Comparison of ENCODE assay signal across 28 cellular contexts in the genomic region with DNA sequence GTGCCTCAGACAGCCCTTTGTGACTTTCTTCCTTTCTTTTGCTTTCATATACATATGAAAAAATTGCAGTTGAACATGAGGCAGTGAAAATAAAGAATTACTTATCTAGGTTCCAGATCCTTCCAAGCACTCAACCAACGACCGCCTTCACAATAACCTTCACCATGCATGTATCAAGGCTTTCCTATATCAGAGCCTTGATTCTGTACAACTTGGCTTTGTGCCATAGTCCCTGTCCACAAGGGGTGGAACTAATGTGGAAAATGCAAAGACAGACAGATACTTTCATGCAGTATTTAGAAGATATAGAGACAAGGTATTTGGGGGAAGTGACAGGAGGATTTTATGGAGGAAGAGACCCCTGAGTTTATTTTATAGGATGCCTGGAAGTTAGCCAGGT.
"Had no signal": no experiment of that assay in that cellular context is flagged by ENCODE, and none has a peak within 500 bp of the region (broad histone marks: within the 10 kb centered on the region; RNA-seq: fewer than 3 reads in every experiment).

No MANE protein-coding gene starts in this region.

- H3K9ac ChIP-seq: neural progenitor cell, parathyroid adenoma had no signal

- H3K9me3 Mint-ChIP-seq: stimulated activated effector memory CD8-positive, alpha-beta T cell treated with anti-CD3 and anti-CD28 coated beads, Interleukin-12 subunit alpha, Interleukin-12 subunit beta, amount 100 ng/mL, for 72 hours had no signal

- H3K36me3 Mint-ChIP-seq: neural progenitor cell; stimulated activated effector memory CD8-positive, alpha-beta T cell treated with anti-CD3 and anti-CD28 coated beads, Interleukin-12 subunit alpha, Interleukin-12 subunit beta, amount 100 ng/mL, for 72 hours; stimulated activated naive B cell treated with anti-CD40 and anti-IgM and Interleukin-4, amounts not matched to agents 10 μg/mL and 1 μg/mL and 100 μg/mL, for 72 hours had no signal

- H3K27me3 ChIP-seq: neural progenitor cell, ovary, right lobe of liver, sigmoid colon, stomach, thyroid gland, tibial nerve, upper lobe of left lung, vagina had no signal

- H3K9me3 ChIP-seq: ovary, psoas muscle, right lobe of liver, sigmoid colon, stomach, thoracic aorta, thyroid gland, upper lobe of left lung, vagina had no signal

- H3K27me3 Mint-ChIP-seq: progenitor cell of endocrine pancreas; stimulated activated naive B cell treated with anti-CD40 and anti-IgM and Interleukin-4, amounts not matched to agents 10 μg/mL and 1 μg/mL and 100 μg/mL, for 72 hours; stimulated activated naive CD8-positive, alpha-beta T cell treated with anti-CD3 and anti-CD28 coated beads, Interleukin-15, Interleukin-2, amounts not matched to agents 100 ng/mL and 50 ng/mL, for 24 hours had no signal

- H2AFZ ChIP-seq: neural progenitor cell, parathyroid adenoma had no signal

- H3K79me2 ChIP-seq: parathyroid adenoma had no signal

- FAIRE-seq: small intestine, urothelium cell line had no signal

- H3K4me1 Mint-ChIP-seq: nephron; neural progenitor cell; stimulated activated naive B cell treated with anti-CD40 and anti-IgM and Interleukin-4, amounts not matched to agents 10 μg/mL and 1 μg/mL and 100 μg/mL, for 72 hours had no signal

- H3K27ac ChIP-seq: neural progenitor cell, ovary, parathyroid adenoma, psoas muscle, right lobe of liver, sigmoid colon, stomach, thoracic aorta, thyroid gland, tibial nerve, upper lobe of left lung, vagina had no signal

- H3K27ac Mint-ChIP-seq: nephron; neural progenitor cell; progenitor cell of endocrine pancreas; stimulated activated effector memory CD8-positive, alpha-beta T cell treated with anti-CD3 and anti-CD28 coated beads, Interleukin-12 subunit alpha, Interleukin-12 subunit beta, amount 100 ng/mL, for 72 hours; stimulated activated naive B cell treated with anti-CD40 and anti-IgM and Interleukin-4, amounts not matched to agents 10 μg/mL and 1 μg/mL and 100 μg/mL, for 72 hours had no signal

- H3K4me3 ChIP-seq: neural progenitor cell, ovary, psoas muscle, right lobe of liver, sigmoid colon, stomach, thoracic aorta, thyroid gland, tibial nerve, upper lobe of left lung, vagina had no signal

- H3K4me3 Mint-ChIP-seq: nephron; neural progenitor cell; stimulated activated effector memory CD8-positive, alpha-beta T cell treated with anti-CD3 and anti-CD28 coated beads, Interleukin-12 subunit alpha, Interleukin-12 subunit beta, amount 100 ng/mL, for 72 hours; stimulated activated naive B cell treated with anti-CD40 and anti-IgM and Interleukin-4, amounts not matched to agents 10 μg/mL and 1 μg/mL and 100 μg/mL, for 72 hours; stimulated activated naive CD8-positive, alpha-beta T cell treated with anti-CD3 and anti-CD28 coated beads, Interleukin-15, Interleukin-2, amounts not matched to agents 100 ng/mL and 50 ng/mL, for 24 hours had no signal

- ATAC-seq: psoas muscle; right cardiac atrium; right lobe of liver; stimulated activated effector memory CD8-positive, alpha-beta T cell treated with anti-CD3 and anti-CD28 coated beads, Interleukin-12 subunit alpha, Interleukin-12 subunit beta, amount 100 ng/mL, for 72 hours; stimulated activated naive B cell treated with anti-CD40 and anti-IgM and Interleukin-4, amounts not matched to agents 10 μg/mL and 1 μg/mL and 100 μg/mL, for 72 hours had no signal

- H3K4me2 ChIP-seq: neural progenitor cell had no signal

- DNase-seq: occipital lobe; ovary; posterior cingulate gyrus; psoas muscle; right cardiac atrium; right lobe of liver; sigmoid colon; small intestine; stimulated activated CD4-positive, alpha-beta T cell treated with anti-CD3 and anti-CD28 coated beads, Interleukin-15, amount 100 ng/mL, for 24 hours; stimulated activated CD4-positive, alpha-beta T cell treated with anti-CD3 and anti-CD28 coated beads, Interleukin-2, amount 100 ng/mL, for 24 hours; stimulated activated CD4-positive, alpha-beta T cell treated with anti-CD3 and anti-CD28 coated beads, Interleukin-2, amount 100 ng/mL, for 48 hours; stimulated activated CD4-positive, alpha-beta T cell treated with anti-CD3 and anti-CD28 coated beads, Interleukin-4, amount 100 ng/mL, for 24 hours; stimulated activated naive B cell treated with anti-CD40 and anti-IgM and Interleukin-4, amounts not matched to agents 10 μg/mL and 1 μg/mL and 100 μg/mL, for 72 hours; stimulated activated naive CD4-positive, alpha-beta T cell treated with Interleukin-2 at 50 U/mL for 16 hours; stomach; thyroid gland; trophoblast cell; upper lobe of left lung had no signal

- H3K4me1 ChIP-seq: neural progenitor cell, parathyroid adenoma, psoas muscle, right lobe of liver, sigmoid colon, stomach, thyroid gland, tibial nerve, upper lobe of left lung, vagina had no signal

- H3K36me3 ChIP-seq: neural progenitor cell, ovary, right lobe of liver, sigmoid colon, stomach, thoracic aorta, thyroid gland, tibial nerve, upper lobe of left lung, vagina had no signal
